In genomic region chr9:124861342-124862229, GRCh38 we compare ENCODE assay signal across 8 cellular contexts. TPM values are rescaled to one million over a fixed set of nuclear protein-coding genes. Genes with fewer than 3 reads are reported as not detected.
A peak's percentile ranks its signal among the peaks of the same experiment; 100 is the strongest.
DNase-seq lines count a peak whose midpoint lies in the region; ATAC-seq and TF ChIP-seq lines count a peak whose summit lies in the region.

ARPC5L (plus strand) TSS chr9:124862130; CDS start chr9:124869291, 7,161 bp downstream.
RPL35 (minus strand) TSS chr9:124861957; CDS start chr9:124861912, 45 bp downstream.

- peak within 1 kb of the TSS; percentile 78 to 86 for H3K4me3 ChIP-seq in right atrium auricular region
- H3K4me3 ChIP-seq in rectal smooth muscle tissue (ENCODE audit: low read length) = peak within 1 kb of the TSS; percentile 99
- peak within 1 kb of the TSS; percentile 88 to 97 for H3K4me3 ChIP-seq in vagina

- H3K27ac ChIP-seq in right atrium auricular region (peak within 1 kb of the TSS; percentile 90 to 95), rectal smooth muscle tissue (ENCODE audit: low read depth, low read length) (peak within 1 kb of the TSS; percentile 90), vagina (peak within 1 kb of the TSS; percentile 84)

- H3K27me3 ChIP-seq in right atrium auricular region (no peaks in the 10 kb centered on the region), rectal smooth muscle tissue (ENCODE audit: control insufficient read depth, insufficient read depth, low read length) (no peaks in the 10 kb centered on the region), vagina (no peaks in the 10 kb centered on the region)

- H3K36me3 ChIP-seq in right atrium auricular region = peaks cover 46% of the 10 kb centered on the region
- peaks cover 28% of the 10 kb centered on the region for H3K36me3 ChIP-seq in rectal smooth muscle tissue (ENCODE audit: control insufficient read depth, insufficient read depth, low read length)
- H3K36me3 ChIP-seq in vagina = peaks cover 0 to 40% of the 10 kb centered on the region in 2 donors

- H3K9me3 ChIP-seq in right atrium auricular region (no peaks in the 10 kb centered on the region), vagina (no peaks in the 10 kb centered on the region)

- TF ChIP-seq CTCF in right atrium auricular region (IDR thresholded peaks at IDR 0.05) (no peak), vagina (IDR thresholded peaks at IDR 0.05) (peak in 1 of 3 experiments; percentile 7)

- peak; percentile 65 for ATAC-seq in GM18508 (IDR thresholded peaks at IDR 0.05; ENCODE audit: insufficient read depth, unreplicated experiment)
- peak; percentile 92 for ATAC-seq in HG02981 (IDR thresholded peaks at IDR 0.05; ENCODE audit: unreplicated experiment)

- peak within 1 kb of the TSS; percentile 98 for H3K9ac ChIP-seq in rectal smooth muscle tissue (ENCODE audit: low read length)

- DNase-seq in NCI-H1930 (lab: John Stamatoyannopoulos, UW) (peak; percentile 84 to 91), anterior cingulate cortex (lab: John Stamatoyannopoulos, UW) (peak; percentile 49 to 97 (median 92)), right atrium auricular region (ENCODE audit: low spot score) (peak; percentile 95), vagina (ENCODE audit: extremely low spot score in 2 of 2) (peak in 1 of 2 donors; percentile 95)

- intact Hi-C loops in T-helper 2 cell treated with Interferon-gamma antibody and Interleukin-4, amounts not matched to agents 100 ng/mL and 5 ng/mL, for 36 hours (cut with micrococcal nuclease) = loop anchor here (1.0 to 10.0 kb wide), 7 partner anchors 8 to 1957 kb away; partner anchors contain the start of genes GOLGA1, HSPA5, NR6A1 and RABEPK
- intact Hi-C loops in vagina (cut with DNase I) = no loop called here

- peak in 1 of 2 donors; percentile 82 for TF ChIP-seq POLR2A in vagina (IDR thresholded peaks at IDR 0.05)

- peaks cover 0 to 33% of the 10 kb centered on the region in 2 donors for H3K4me1 ChIP-seq in right atrium auricular region
- peaks cover 11% of the 10 kb centered on the region for H3K4me1 ChIP-seq in rectal smooth muscle tissue (ENCODE audit: control insufficient read depth, insufficient read depth, low read length)
- H3K4me1 ChIP-seq in vagina = peaks cover 38% of the 10 kb centered on the region

RNA-seq across cellular contexts. Expression of gene ARPC5L, which starts in this region (rescaled TPM):
- 74.4 and 78.8 TPM in 2 replicates for total RNA-seq in T-helper 2 cell treated with Interferon-gamma antibody and Interleukin-4, amounts not matched to agents 100 ng/mL and 5 ng/mL, for 36 hours
- total RNA-seq in right atrium auricular region (10 to 100 TPM; 21.7 to 23.5 TPM), vagina (28.5 TPM)

RNA-seq across cellular contexts. Expression of gene RPL35, which starts in this region (rescaled TPM):
- 1,470 TPM in 2 replicates for total RNA-seq in T-helper 2 cell treated with Interferon-gamma antibody and Interleukin-4, amounts not matched to agents 100 ng/mL and 5 ng/mL, for 36 hours
- total RNA-seq in right atrium auricular region (1,000 to 10,000 TPM in 1 of 2 donors, 100 to 1,000 TPM in 1; 846 to 1,378 TPM), vagina (1,925 TPM)
